ENCODE assay signal across 8 cellular contexts in genomic region chr20:380763-381580, GRCh38. TPM values are rescaled to one million over a fixed set of nuclear protein-coding genes. Genes with fewer than 3 reads are reported as not detected.
DNase-seq lines count a peak whose midpoint lies in the region; ATAC-seq and TF ChIP-seq lines count a peak whose summit lies in the region.

No MANE protein-coding gene starts in this region.

- peaks cover 6% of the 10 kb centered on the region for H3K36me3 Mint-ChIP-seq in activated CD8-positive, alpha-beta memory T cell treated with anti-CD3 and anti-CD28 coated beads, Interleukin-2, amount 10 ng/mL, durations not matched to agents 7 days and 5 days
- peaks cover 0 to 4% of the 10 kb centered on the region in 2 donors for H3K36me3 Mint-ChIP-seq in naive B cell

- TF ChIP-seq CTCF in epithelial cell of esophagus (IDR thresholded peaks at IDR 0.05; ENCODE audit: insufficient read depth, low read depth, low read length, missing control alignments), result no peak

- DNase-seq in ACHN (peak; percentile 72), NCI-H526 (lab: John Stamatoyannopoulos, UW) (peak; percentile 19 to 88), epithelial cell of esophagus (ENCODE audit: low read depth) (peak; percentile 76), naive B cell (peak; percentile 67)
- peak; percentile 77 for DNase-seq in activated CD8-positive, alpha-beta memory T cell treated with anti-CD3 and anti-CD28 coated beads, Interleukin-2, amount 10 ng/mL, durations not matched to agents 7 days and 5 days
- DNase-seq in stimulated activated naive CD8-positive, alpha-beta T cell treated with anti-CD3 and anti-CD28 coated beads, Interleukin-15, Interleukin-2, amounts not matched to agents 100 U/mL and 50 U/mL, for 24 hours, result peak; percentile 80

- CTCF ChIA-PET in activated CD8-positive, alpha-beta memory T cell treated with anti-CD3 and anti-CD28 coated beads, Interleukin-2, amount 10 ng/mL, durations not matched to agents 7 days and 5 days (lab: Charles Lee), result interaction anchor here (0.7 to 2.3 kb wide), 10 partner anchors 9 to 265 kb away, joined by 3 to 12 read pairs (median 4); no protein-coding TSS in a partner anchor

- H3K4me3 Mint-ChIP-seq in activated CD8-positive, alpha-beta memory T cell treated with anti-CD3 and anti-CD28 coated beads, Interleukin-2, amount 10 ng/mL, durations not matched to agents 7 days and 5 days, result peak overlapping the region; percentile 78
- H3K4me3 Mint-ChIP-seq in naive B cell, result peak overlapping the region; percentile 87 to 95 (median 90)

- H3K4me1 Mint-ChIP-seq in activated CD8-positive, alpha-beta memory T cell treated with anti-CD3 and anti-CD28 coated beads, Interleukin-2, amount 10 ng/mL, durations not matched to agents 7 days and 5 days, result peaks cover 18% of the 10 kb centered on the region
- peaks cover 6 to 34% (median 15%) of the 10 kb centered on the region in 3 donors for H3K4me1 Mint-ChIP-seq in naive B cell

- H3K27ac Mint-ChIP-seq in activated CD8-positive, alpha-beta memory T cell treated with anti-CD3 and anti-CD28 coated beads, Interleukin-2, amount 10 ng/mL, durations not matched to agents 7 days and 5 days, result peak overlapping the region; percentile 88
- peak overlapping the region in 5 of 6 donors; percentile 33 to 93 (median 71) for H3K27ac Mint-ChIP-seq in naive B cell

- H3K27me3 Mint-ChIP-seq in activated CD8-positive, alpha-beta memory T cell treated with anti-CD3 and anti-CD28 coated beads, Interleukin-2, amount 10 ng/mL, durations not matched to agents 7 days and 5 days, result no peaks in the 10 kb centered on the region
- no peaks in the 10 kb centered on the region for H3K27me3 Mint-ChIP-seq in naive B cell

- H3K9me3 Mint-ChIP-seq in activated CD8-positive, alpha-beta memory T cell treated with anti-CD3 and anti-CD28 coated beads, Interleukin-2, amount 10 ng/mL, durations not matched to agents 7 days and 5 days (ENCODE audit: low read depth), result no peaks in the 10 kb centered on the region
- H3K9me3 Mint-ChIP-seq in naive B cell, result no peaks in the 10 kb centered on the region

- peak overlapping the region; percentile 61 for H3K4me3 ChIP-seq in epithelial cell of esophagus (ENCODE audit: low read length)

- ATAC-seq in GM18517 (IDR thresholded peaks at IDR 0.05; ENCODE audit: unreplicated experiment), result peak; percentile 59
- peak; percentile 47 for ATAC-seq in HG03039 (IDR thresholded peaks at IDR 0.05; ENCODE audit: unreplicated experiment)
- ATAC-seq in activated CD8-positive, alpha-beta memory T cell treated with anti-CD3 and anti-CD28 coated beads, Interleukin-2, amount 10 ng/mL, durations not matched to agents 7 days and 5 days, result peak; percentile 61
- peak; percentile 54 to 57 for ATAC-seq in naive B cell (ENCODE audit: low read depth in 2 of 2)
- peak; percentile 68 for ATAC-seq in stimulated activated naive CD8-positive, alpha-beta T cell treated with anti-CD3 and anti-CD28 coated beads, Interleukin-15, Interleukin-2, amounts not matched to agents 100 U/mL and 50 U/mL, for 24 hours

- in situ Hi-C loops in ACHN (cut with HindIII; ENCODE audit: low pct_ligation_motif_present, low pct_unique_long_range_greater_than_20kb, low sequenced_read_pairs), result no loop called here

RNA-seq across cellular contexts. Expression of gene TRIB3, which starts 0.4 kb away (rescaled TPM):
- total RNA-seq in activated CD8-positive, alpha-beta memory T cell treated with anti-CD3 and anti-CD28 coated beads, Interleukin-2, amount 10 ng/mL, durations not matched to agents 7 days and 5 days, result 10 to 100 TPM; 22.4 to 25.4 TPM
- polyA plus RNA-seq in naive B cell (ENCODE audit: low read depth in 6 of 6), result 10 to 100 TPM in 5 of 6 donors, 1 to 10 TPM in 1; 7.3 to 23.3 (median 16.3) TPM

RNA-seq across cellular contexts. Expression of gene RBCK1, which starts 27.1 kb away (rescaled TPM):
- 100 to 1,000 TPM; 114 to 173 TPM for total RNA-seq in activated CD8-positive, alpha-beta memory T cell treated with anti-CD3 and anti-CD28 coated beads, Interleukin-2, amount 10 ng/mL, durations not matched to agents 7 days and 5 days
- polyA plus RNA-seq in naive B cell (ENCODE audit: low read depth in 6 of 6), result 100 to 1,000 TPM in 1 of 6 donors, 10 to 100 TPM in 5; 82.4 to 105 (median 91.1) TPM

RNA-seq across cellular contexts. Expression of gene NRSN2, which starts 34.1 kb away (rescaled TPM):
- total RNA-seq in activated CD8-positive, alpha-beta memory T cell treated with anti-CD3 and anti-CD28 coated beads, Interleukin-2, amount 10 ng/mL, durations not matched to agents 7 days and 5 days, result 1 to 10 TPM; 2.9 to 5.0 TPM
- polyA plus RNA-seq in naive B cell (ENCODE audit: low read depth in 6 of 6), result 1 to 10 TPM; 4.7 to 9.8 (median 8.2) TPM

RNA-seq across cellular contexts. Expression of gene SOX12, which starts 55.6 kb away (rescaled TPM):
- 1 to 10 TPM; 5.7 to 6.3 TPM for total RNA-seq in activated CD8-positive, alpha-beta memory T cell treated with anti-CD3 and anti-CD28 coated beads, Interleukin-2, amount 10 ng/mL, durations not matched to agents 7 days and 5 days
- polyA plus RNA-seq in naive B cell (ENCODE audit: low read depth in 6 of 6), result 1 to 10 TPM in 2 of 6 donors, under 1 TPM in 4; 0.15 to 1.7 (median 0.95) TPM

Comparison
In these comparisons a context has a peak if more than half of its experiments do, and no peak if none do; other contexts are left out.
1. Peak in every context shown above with its lines: DNase-seq, ATAC-seq and H3K4me3 ChIP-seq.